8 cellular contexts compared by ENCODE assay signal in genomic region chr12:113965951-113966797, GRCh38. TPM values are rescaled to one million over a fixed set of nuclear protein-coding genes. Genes with fewer than 3 reads are reported as not detected.
DNase-seq lines count a peak whose midpoint lies in the region; ATAC-seq and TF ChIP-seq lines count a peak whose summit lies in the region.

Gene RBM19 (minus strand): TSS chr12:113966325. CDS start chr12:113966227, 98 bp downstream.

- H3K4me3 Mint-ChIP-seq in activated T-cell treated with anti-CD3 and anti-CD28 coated beads, Interleukin-2, amount 50 U/mL, for 24 hours: peak within 1 kb of the TSS; percentile 99

- H3K27ac Mint-ChIP-seq in activated T-cell treated with anti-CD3 and anti-CD28 coated beads, Interleukin-2, amount 50 U/mL, for 24 hours: peak within 1 kb of the TSS; percentile 98

- peaks cover 10 to 14% of the 10 kb centered on the region in 2 donors for H3K36me3 ChIP-seq in mucosa of rectum (ENCODE audit: control insufficient read depth in 2 of 2, insufficient read depth in 2 of 2, low read length in 2 of 2)

- peaks cover 54% of the 10 kb centered on the region for H3K4me1 Mint-ChIP-seq in activated T-cell treated with anti-CD3 and anti-CD28 coated beads, Interleukin-2, amount 50 U/mL, for 24 hours (ENCODE audit: low read depth)

- no peaks in the 10 kb centered on the region for H3K9me3 ChIP-seq in mucosa of rectum (ENCODE audit: control insufficient read depth in 2 of 2, low read length in 2 of 2)

- peak; percentile 72 for TF ChIP-seq POLR2A in erythroblast (IDR thresholded peaks at IDR 0.05; ENCODE audit: low read length)

- DNase-seq in DMS79 treated with DMSO at 0.1 percent for 48 hours (lab: John Stamatoyannopoulos, UW) (peak; percentile 94), KG1 (lab: John Stamatoyannopoulos, UW) (peak; percentile 94), erythroblast (lab: John Stamatoyannopoulos, UW) (peak; percentile 98 to 99)
- DNase-seq in activated T-cell treated with anti-CD3 and anti-CD28 coated beads, Interleukin-2, amount 50 U/mL, for 24 hours: peak; percentile 98
- DNase-seq in stimulated activated CD8-positive, alpha-beta memory T cell treated with anti-CD3 and anti-CD28 coated beads, Interleukin-4, amount 100 ng/mL, for 48 hours: peak; percentile 97

- no peaks in the 10 kb centered on the region for H3K9me3 Mint-ChIP-seq in activated T-cell treated with anti-CD3 and anti-CD28 coated beads, Interleukin-2, amount 50 U/mL, for 24 hours

- peaks cover 6 to 14% of the 10 kb centered on the region in 2 donors for H3K4me1 ChIP-seq in mucosa of rectum (ENCODE audit: control insufficient read depth in 2 of 2, insufficient read depth in 2 of 2, low read length in 2 of 2)

- H3K4me3 ChIP-seq in mucosa of rectum (ENCODE audit: low read length in 2 of 2): peak within 1 kb of the TSS; percentile 87 to 93

- ATAC-seq in GM21723 (IDR thresholded peaks at IDR 0.05; ENCODE audit: unreplicated experiment): peak; percentile 95

- H3K27me3 ChIP-seq in mucosa of rectum (ENCODE audit: control insufficient read depth in 2 of 2, insufficient read depth in 2 of 2, low read length in 2 of 2): no peaks in the 10 kb centered on the region

- H3K36me3 Mint-ChIP-seq in activated T-cell treated with anti-CD3 and anti-CD28 coated beads, Interleukin-2, amount 50 U/mL, for 24 hours (ENCODE audit: low read depth): peaks cover 47% of the 10 kb centered on the region

- peak within 1 kb of the TSS in 1 of 2 donors; percentile 7 for H3K27ac ChIP-seq in mucosa of rectum (ENCODE audit: low read depth in 2 of 2, low read length in 2 of 2)

- no peaks in the 10 kb centered on the region for H3K27me3 Mint-ChIP-seq in activated T-cell treated with anti-CD3 and anti-CD28 coated beads, Interleukin-2, amount 50 U/mL, for 24 hours

- H3K9ac ChIP-seq in mucosa of rectum (ENCODE audit: low read depth in 1 of 2, low read length in 2 of 2): peak within 1 kb of the TSS; percentile 66 to 67

TF ChIP-seq in PFSK-1, 5 proteins besides CTCF, POLR2A, EP300 and RAD21:
- TF ChIP-seq POLR2AphosphoS5 (IDR thresholded peaks at IDR 0.05; ENCODE audit: low read depth, low read length): peak; percentile 64; the same call in 1 of the 2 replicates
- peak; percentile 41 for TF ChIP-seq FOXP2 (optimal IDR thresholded peaks at IDR 0.05; ENCODE audit: borderline replicate concordance, extremely low read depth, extremely low read length, insufficient read depth)
- peak; percentile 99 for TF ChIP-seq SIN3A (IDR thresholded peaks at IDR 0.05; ENCODE audit: borderline replicate concordance, insufficient read depth, low read length)
- peak; percentile 85; the same call in 1 of the 2 replicates for TF ChIP-seq TAF1 (IDR thresholded peaks at IDR 0.05; ENCODE audit: borderline replicate concordance, insufficient read depth, low read length)
- TF ChIP-seq REST (IDR thresholded peaks at IDR 0.05; ENCODE audit: insufficient read depth in 1 of 2, low read depth in 2 of 2, low read length in 2 of 2): no peak
TF ChIP-seq in PFSK-1: peak in this region for 4.

RNA-seq across cellular contexts. Expression of gene RBM19, which starts in this region (rescaled TPM):
- polyA plus RNA-seq in PFSK-1 (2012; ENCODE audit: insufficient read length, low read depth): 16.8 TPM
